ENCODE assay signal across 12 cellular contexts in the genomic region with DNA sequence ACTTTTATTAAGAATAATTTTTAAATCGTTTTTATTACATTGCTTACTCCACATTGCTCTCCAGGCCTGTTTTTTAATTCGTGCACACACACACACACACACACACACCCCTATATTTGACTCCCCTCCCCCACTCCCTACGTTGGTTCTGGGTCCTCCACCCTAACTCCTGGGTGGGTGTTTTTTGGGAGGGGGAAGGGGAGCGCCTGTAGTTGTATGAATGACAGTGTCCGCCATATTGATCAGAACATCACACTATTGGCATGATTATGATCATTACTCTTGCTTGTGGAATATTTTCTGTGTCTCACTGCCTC. TPM values are rescaled to one million over a fixed set of nuclear protein-coding genes. Genes with fewer than 3 reads are reported as not detected.
DNase-seq lines count a peak whose midpoint lies in the region; ATAC-seq, FAIRE-seq and TF ChIP-seq lines count a peak whose summit lies in the region.
"Had no signal": no experiment of that assay in that cellular context is flagged by ENCODE, and none has a peak within 500 bp of the region (broad histone marks: within the 10 kb centered on the region; RNA-seq: fewer than 3 reads in every experiment).

No MANE protein-coding gene starts in this region.

- intact Hi-C loops in testis (cut with DNase I; ENCODE audit: low total_unique reads), result no loop called here

- H3K4me3 ChIP-seq in iPS-18c (ENCODE audit: insufficient read depth, low read depth, low read length), result peak overlapping the region; percentile 69; the same call in 1 of the 2 replicates
- H3K4me3 ChIP-seq in testis, result peak overlapping the region; percentile 76 to 89
- peak overlapping the region in 1 of 2 donors; percentile 74 for H3K4me3 ChIP-seq in small intestine (ENCODE audit: low read depth in 1 of 2, low read length in 2 of 2)

- H3K36me3 ChIP-seq in testis (ENCODE audit: low read depth, missing control alignments) (no peaks in the 10 kb centered on the region), small intestine (ENCODE audit: control insufficient read depth in 2 of 2, insufficient read depth in 2 of 2, low read length in 2 of 2) (no peaks in the 10 kb centered on the region)

- no peak overlapping the region for H3K27ac Mint-ChIP-seq in activated T-cell treated with anti-CD3 and anti-CD28 coated beads, Interleukin-2, amount 50 U/mL, for 24 hours
- H3K27ac Mint-ChIP-seq in WTC11, result no peak overlapping the region

- H3K27ac ChIP-seq in testis (peak overlapping the region in 1 of 2 donors; percentile 98), small intestine (ENCODE audit: low read depth in 1 of 2, low read length in 1 of 2) (no peak overlapping the region)

- CTCF ChIA-PET in WTC11 (lab: Charles Lee), result interaction anchor here (2.1 kb wide), 1 partner anchor 88 kb away, joined by 8 read pairs; no protein-coding TSS in a partner anchor

- H3K4me3 Mint-ChIP-seq in activated T-cell treated with anti-CD3 and anti-CD28 coated beads, Interleukin-2, amount 50 U/mL, for 24 hours, result peak overlapping the region; percentile 50
- H3K4me3 Mint-ChIP-seq in WTC11, result peak overlapping the region; percentile 76

- H3K4me1 ChIP-seq in testis, result peaks cover 10% of the 10 kb centered on the region
- H3K4me1 ChIP-seq in small intestine (ENCODE audit: control insufficient read depth in 2 of 2, insufficient read depth in 1 of 2, low read depth in 1 of 2, low read length in 1 of 2), result peaks cover 0 to 5% of the 10 kb centered on the region in 2 donors

- peaks cover 34% of the 10 kb centered on the region for H3K4me1 Mint-ChIP-seq in activated T-cell treated with anti-CD3 and anti-CD28 coated beads, Interleukin-2, amount 50 U/mL, for 24 hours (ENCODE audit: low read depth)
- peaks cover 55% of the 10 kb centered on the region for H3K4me1 Mint-ChIP-seq in WTC11

- H3K36me3 Mint-ChIP-seq in activated T-cell treated with anti-CD3 and anti-CD28 coated beads, Interleukin-2, amount 50 U/mL, for 24 hours (ENCODE audit: low read depth), result no peaks in the 10 kb centered on the region
- H3K36me3 Mint-ChIP-seq in WTC11, result no peaks in the 10 kb centered on the region

- no peak for FAIRE-seq in small intestine (lab: Jason Lieb, UNC)
- FAIRE-seq: endothelial cell of umbilical vein, HTR-8/SVneo, keratinocyte had no signal

- no peak for ATAC-seq in WTC11

- POLR2A ChIA-PET in WTC11 (lab: Charles Lee), result no interaction called here

- peaks cover 82% of the 10 kb centered on the region for H3K27me3 Mint-ChIP-seq in activated T-cell treated with anti-CD3 and anti-CD28 coated beads, Interleukin-2, amount 50 U/mL, for 24 hours
- peaks cover 39% of the 10 kb centered on the region for H3K27me3 Mint-ChIP-seq in WTC11 (ENCODE audit: low read depth)

- H3K9me3 Mint-ChIP-seq in activated T-cell treated with anti-CD3 and anti-CD28 coated beads, Interleukin-2, amount 50 U/mL, for 24 hours, result no peaks in the 10 kb centered on the region
- H3K9me3 Mint-ChIP-seq in WTC11, result no peaks in the 10 kb centered on the region

- H3K9me3 ChIP-seq in iPS-18c (ENCODE audit: control insufficient read depth, insufficient read depth, low read length), result no peaks in the 10 kb centered on the region
- H3K9me3 ChIP-seq in testis, result no peaks in the 10 kb centered on the region
- no peaks in the 10 kb centered on the region for H3K9me3 ChIP-seq in small intestine (ENCODE audit: control insufficient read depth, low read depth)

- 13 to 19% methylated on average over 5 of the region's 5 CpGs for WGBS in testis, 2 donors
- WGBS in small intestine, 3 donors, result 17 to 26% (median 18%) methylated on average over 5 of the region's 5 CpGs

- TF ChIP-seq CTCF in WTC11 (IDR thresholded peaks at IDR 0.05), result no peak
- no peak for TF ChIP-seq CTCF in testis (IDR thresholded peaks at IDR 0.05)

- H3K27me3 ChIP-seq in testis, result no peaks in the 10 kb centered on the region
- H3K27me3 ChIP-seq in small intestine (ENCODE audit: control insufficient read depth in 2 of 2, insufficient read depth in 2 of 2, low read length in 2 of 2), result peaks cover 0 to 17% of the 10 kb centered on the region in 2 donors

- no peak for DNase-seq in activated T-cell treated with anti-CD3 and anti-CD28 coated beads, Interleukin-2, amount 50 U/mL, for 24 hours
- DNase-seq in activated T-cell treated with anti-CD3 and anti-CD28 coated beads for 4 hours, result no peak
- no peak for DNase-seq in WTC11 (ENCODE audit: low spot score)
- DNase-seq in testis, result no peak
- DNase-seq in NCI-H345 treated with DMSO at 0.1 percent for 48 hours (lab: John Stamatoyannopoulos, UW; ENCODE audit: unreplicated experiment), result no peak
- no peak for DNase-seq in midbrain (lab: John Stamatoyannopoulos, UW)
- no peak for DNase-seq in small intestine
- DNase-seq: NCI-H446 treated with DMSO at 0.1 percent for 48 hours had no signal

- TF ChIP-seq POLR2A in testis (IDR thresholded peaks at IDR 0.05), result no peak

TF ChIP-seq in WTC11, 78 proteins besides CTCF, POLR2A, EP300 and RAD21 (continues in another document):
- no peak for TF ChIP-seq TEAD4 (CRISPR knock-in tag; IDR thresholded peaks at IDR 0.05)
- TF ChIP-seq, protein P1, sequence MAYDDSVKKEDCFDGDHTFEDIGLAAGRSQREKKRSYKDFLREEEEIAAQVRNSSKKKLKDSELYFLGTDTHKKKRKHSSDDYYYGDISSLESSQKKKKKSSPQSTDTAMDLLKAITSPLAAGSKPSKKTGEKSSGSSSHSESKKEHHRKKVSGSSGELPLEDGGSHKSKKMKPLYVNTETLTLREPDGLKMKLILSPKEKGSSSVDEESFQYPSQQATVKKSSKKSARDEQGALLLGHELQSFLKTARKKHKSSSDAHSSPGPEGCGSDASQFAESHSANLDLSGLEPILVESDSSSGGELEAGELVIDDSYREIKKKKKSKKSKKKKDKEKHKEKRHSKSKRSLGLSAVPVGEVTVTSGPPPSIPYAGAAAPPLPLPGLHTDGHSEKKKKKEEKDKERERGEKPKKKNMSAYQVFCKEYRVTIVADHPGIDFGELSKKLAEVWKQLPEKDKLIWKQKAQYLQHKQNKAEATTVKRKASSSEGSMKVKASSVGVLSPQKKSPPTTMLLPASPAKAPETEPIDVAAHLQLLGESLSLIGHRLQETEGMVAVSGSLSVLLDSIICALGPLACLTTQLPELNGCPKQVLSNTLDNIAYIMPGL (CRISPR knock-in tag; IDR thresholded peaks at IDR 0.05), result no peak
- no peak for TF ChIP-seq ZNF671 (CRISPR knock-in tag; IDR thresholded peaks at IDR 0.05)
- no peak for TF ChIP-seq OVOL2 (CRISPR knock-in tag; IDR thresholded peaks at IDR 0.05; ENCODE audit: borderline replicate concordance)
- TF ChIP-seq, protein P2, sequence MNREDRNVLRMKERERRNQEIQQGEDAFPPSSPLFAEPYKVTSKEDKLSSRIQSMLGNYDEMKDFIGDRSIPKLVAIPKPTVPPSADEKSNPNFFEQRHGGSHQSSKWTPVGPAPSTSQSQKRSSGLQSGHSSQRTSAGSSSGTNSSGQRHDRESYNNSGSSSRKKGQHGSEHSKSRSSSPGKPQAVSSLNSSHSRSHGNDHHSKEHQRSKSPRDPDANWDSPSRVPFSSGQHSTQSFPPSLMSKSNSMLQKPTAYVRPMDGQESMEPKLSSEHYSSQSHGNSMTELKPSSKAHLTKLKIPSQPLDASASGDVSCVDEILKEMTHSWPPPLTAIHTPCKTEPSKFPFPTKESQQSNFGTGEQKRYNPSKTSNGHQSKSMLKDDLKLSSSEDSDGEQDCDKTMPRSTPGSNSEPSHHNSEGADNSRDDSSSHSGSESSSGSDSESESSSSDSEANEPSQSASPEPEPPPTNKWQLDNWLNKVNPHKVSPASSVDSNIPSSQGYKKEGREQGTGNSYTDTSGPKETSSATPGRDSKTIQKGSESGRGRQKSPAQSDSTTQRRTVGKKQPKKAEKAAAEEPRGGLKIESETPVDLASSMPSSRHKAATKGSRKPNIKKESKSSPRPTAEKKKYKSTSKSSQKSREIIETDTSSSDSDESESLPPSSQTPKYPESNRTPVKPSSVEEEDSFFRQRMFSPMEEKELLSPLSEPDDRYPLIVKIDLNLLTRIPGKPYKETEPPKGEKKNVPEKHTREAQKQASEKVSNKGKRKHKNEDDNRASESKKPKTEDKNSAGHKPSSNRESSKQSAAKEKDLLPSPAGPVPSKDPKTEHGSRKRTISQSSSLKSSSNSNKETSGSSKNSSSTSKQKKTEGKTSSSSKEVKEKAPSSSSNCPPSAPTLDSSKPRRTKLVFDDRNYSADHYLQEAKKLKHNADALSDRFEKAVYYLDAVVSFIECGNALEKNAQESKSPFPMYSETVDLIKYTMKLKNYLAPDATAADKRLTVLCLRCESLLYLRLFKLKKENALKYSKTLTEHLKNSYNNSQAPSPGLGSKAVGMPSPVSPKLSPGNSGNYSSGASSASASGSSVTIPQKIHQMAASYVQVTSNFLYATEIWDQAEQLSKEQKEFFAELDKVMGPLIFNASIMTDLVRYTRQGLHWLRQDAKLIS (CRISPR knock-in tag; IDR thresholded peaks at IDR 0.05; ENCODE audit: borderline replicate concordance), result no peak
- TF ChIP-seq, protein P3, sequence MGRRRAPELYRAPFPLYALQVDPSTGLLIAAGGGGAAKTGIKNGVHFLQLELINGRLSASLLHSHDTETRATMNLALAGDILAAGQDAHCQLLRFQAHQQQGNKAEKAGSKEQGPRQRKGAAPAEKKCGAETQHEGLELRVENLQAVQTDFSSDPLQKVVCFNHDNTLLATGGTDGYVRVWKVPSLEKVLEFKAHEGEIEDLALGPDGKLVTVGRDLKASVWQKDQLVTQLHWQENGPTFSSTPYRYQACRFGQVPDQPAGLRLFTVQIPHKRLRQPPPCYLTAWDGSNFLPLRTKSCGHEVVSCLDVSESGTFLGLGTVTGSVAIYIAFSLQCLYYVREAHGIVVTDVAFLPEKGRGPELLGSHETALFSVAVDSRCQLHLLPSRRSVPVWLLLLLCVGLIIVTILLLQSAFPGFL (CRISPR knock-in tag; IDR thresholded peaks at IDR 0.05; ENCODE audit: borderline replicate concordance), result no peak
- TF ChIP-seq FOXJ3 (CRISPR knock-in tag; IDR thresholded peaks at IDR 0.05; ENCODE audit: borderline replicate concordance), result no peak
- no peak for TF ChIP-seq SMAD3 (CRISPR knock-in tag; IDR thresholded peaks at IDR 0.05; ENCODE audit: borderline replicate concordance)
- no peak for TF ChIP-seq ZNF423 (CRISPR knock-in tag; IDR thresholded peaks at IDR 0.05)
- TF ChIP-seq, protein P4, sequence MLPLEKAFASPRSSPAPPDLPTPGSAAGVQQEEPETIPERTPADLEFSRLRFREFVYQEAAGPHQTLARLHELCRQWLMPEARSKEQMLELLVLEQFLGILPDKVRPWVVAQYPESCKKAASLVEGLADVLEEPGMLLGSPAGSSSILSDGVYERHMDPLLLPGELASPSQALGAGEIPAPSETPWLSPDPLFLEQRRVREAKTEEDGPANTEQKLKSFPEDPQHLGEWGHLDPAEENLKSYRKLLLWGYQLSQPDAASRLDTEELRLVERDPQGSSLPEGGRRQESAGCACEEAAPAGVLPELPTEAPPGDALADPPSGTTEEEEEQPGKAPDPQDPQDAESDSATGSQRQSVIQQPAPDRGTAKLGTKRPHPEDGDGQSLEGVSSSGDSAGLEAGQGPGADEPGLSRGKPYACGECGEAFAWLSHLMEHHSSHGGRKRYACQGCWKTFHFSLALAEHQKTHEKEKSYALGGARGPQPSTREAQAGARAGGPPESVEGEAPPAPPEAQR (CRISPR knock-in tag; IDR thresholded peaks at IDR 0.05), result no peak

RNA-seq across cellular contexts. Expression of a gene that starts 1.3 kb away (rescaled TPM):
- total RNA-seq in WTC11 (2021), result 22.9 to 30.6 TPM (median 23.6 TPM) in 3 replicates
- total RNA-seq in testis, result 10 to 100 TPM; 28.6 to 33.3 TPM
- 37.1 TPM for polyA plus RNA-seq in testis (ENCODE audit: insufficient read depth, low read depth, low replicate concordance)
- 1 to 10 TPM in 1 of 3 donors, under 1 TPM in 2; 0.81 to 8.2 (median 0.89) TPM for polyA plus RNA-seq in small intestine
- total RNA-seq: endothelial cell of umbilical vein had no signal
- polyA plus RNA-seq: endothelial cell of umbilical vein had no signal
